Comparison of ENCODE assay signal across 10 cellular contexts in genomic region chr14:21066882-21067502, GRCh38. TPM values are rescaled to one million over a fixed set of nuclear protein-coding genes. Genes with fewer than 3 reads are reported as not detected.
DNase-seq lines count a peak whose midpoint lies in the region; ATAC-seq, FAIRE-seq and TF ChIP-seq lines count a peak whose summit lies in the region.
"Had no signal": no experiment of that assay in that cellular context is flagged by ENCODE, and none has a peak within 500 bp of the region (broad histone marks: within the 10 kb centered on the region; RNA-seq: fewer than 3 reads in every experiment).

No MANE protein-coding gene starts in this region.

- POLR2A ChIA-PET in IMR-90 (lab: Charles Lee; ENCODE audit: unreplicated experiment): no interaction called here
- POLR2A ChIA-PET in HepG2 (lab: Yijun Ruan, JAX): interaction anchor here (0.8 to 6.7 kb wide), 6 partner anchors 11 to 52 kb away, joined by 3 to 141 read pairs (median 4); partner anchors contain the start of genes TMEM253 and ZNF219

- dilution Hi-C loops in IMR-90 (cut with HindIII; ENCODE audit: low sequenced_read_pairs, unreplicated experiment): no loop called here

- H3K79me1 ChIP-seq in IMR-90 (ENCODE audit: low read depth in 1 of 2, low read length in 2 of 2): peaks cover 0 to 16% of the 10 kb centered on the region in 2 experiments; a peak in 2 of 4 replicates

- no peak overlapping the region for H2AK9ac ChIP-seq in IMR-90 (replicated peaks; ENCODE audit: low read depth, low read length, poor library complexity)

- peaks cover 3% of the 10 kb centered on the region; the same call in 1 of the 2 replicates for H3K9me1 ChIP-seq in IMR-90 (ENCODE audit: insufficient read depth, low read length)

- H3K9ac ChIP-seq in IMR-90 (ENCODE audit: low read depth, low read length) (no peak overlapping the region), HepG2 (ENCODE audit: insufficient read depth, low read depth, low read length) (no peak overlapping the region)

- H3K79me2 ChIP-seq in HepG2 (ENCODE audit: insufficient read depth, low read length): peaks cover 6% of the 10 kb centered on the region

- H3K4me1 ChIP-seq in IMR-90 (ENCODE audit: control insufficient read depth, insufficient read depth, low read length) (peaks cover 11% of the 10 kb centered on the region), HepG2 (ENCODE audit: insufficient read depth, low read length) (peaks cover 71% of the 10 kb centered on the region)

- H2BK15ac ChIP-seq in IMR-90 (ENCODE audit: low read depth, low read length): no peak overlapping the region

- TF ChIP-seq POLR2A in IMR-90 (IDR thresholded peaks at IDR 0.05; ENCODE audit: low read depth, low read length): no peak
- no peak for TF ChIP-seq POLR2A in HepG2 (IDR thresholded peaks at IDR 0.05; ENCODE audit: insufficient read depth in 1 of 2, low read depth in 2 of 2, low read length in 2 of 2)

- ATAC-seq in IMR-90 (ENCODE audit: low read depth): no peak
- ATAC-seq in HepG2: no peak
- no peak for ATAC-seq in HG03097 (IDR thresholded peaks at IDR 0.05; ENCODE audit: low FRiP score, unreplicated experiment)

- FAIRE-seq in HepG2 (lab: Jason Lieb, UNC): peak; percentile 18

- H3K4me2 ChIP-seq in IMR-90 (ENCODE audit: low read depth, low read length): no peak overlapping the region
- H3K4me2 ChIP-seq in HepG2 (ENCODE audit: low read depth, low read length): no peak overlapping the region

- no peak overlapping the region for H3K14ac ChIP-seq in IMR-90 (replicated peaks; ENCODE audit: low read depth, low read length)

- H2AK5ac ChIP-seq in IMR-90 (ENCODE audit: low read depth, low read length): no peak overlapping the region

- H3K27ac ChIP-seq in IMR-90 (ENCODE audit: insufficient read depth, low read length): no peak overlapping the region
- H3K27ac ChIP-seq in HepG2 (ENCODE audit: extremely low read length, insufficient read depth, low read length): no peak overlapping the region

- TF ChIP-seq RAD21 in IMR-90 (IDR thresholded peaks at IDR 0.05; ENCODE audit: low read length) (peak; percentile 26; the same call in 1 of the 2 replicates), HepG2 (CRISPR knock-in tag; IDR thresholded peaks at IDR 0.05) (no peak)

- no peak overlapping the region for H3K18ac ChIP-seq in IMR-90 (ENCODE audit: low read depth, low read length)

- no peaks in the 10 kb centered on the region for H3K36me3 ChIP-seq in IMR-90 (ENCODE audit: control insufficient read depth, insufficient read depth, low read length)
- H3K36me3 ChIP-seq in HepG2 (replicated peaks in 1 of 2; ENCODE audit: control insufficient read depth in 1 of 2, insufficient read depth in 2 of 2, low read length in 2 of 2): no peaks in the 10 kb centered on the region

- CTCF ChIA-PET in IMR-90 (lab: Yijun Ruan, JAX): interaction anchor here (0.6 to 2.8 kb wide), 7 partner anchors 20 to 52 kb away, joined by 3 to 20 read pairs (median 7); no protein-coding TSS in a partner anchor
- CTCF ChIA-PET in HepG2 (lab: Yijun Ruan, JAX; ENCODE audit: low intra/inter-chr PET ratio, low total read pairs): interaction anchor here (1.2 to 7.5 kb wide), 5 partner anchors 11 to 52 kb away, joined by 3 to 135 read pairs (median 38); no protein-coding TSS in a partner anchor

- intact Hi-C loops in IMR-90 (cut with micrococcal nuclease): no loop called here
- intact Hi-C loops in HepG2 (cut with micrococcal nuclease; ENCODE audit: unreplicated experiment): loop anchor here (5.0 kb wide), 1 partner anchor 125 kb away; no protein-coding TSS in a partner anchor

- WGBS in IMR-90 (ENCODE audit: extremely low coverage in 2 of 2, insufficient read length in 1 of 2), 2 experiments: 100% methylated on average over 1 of the region's 7 CpGs; no CpG with 5 or more reads in 1 of the 2 experiments
- WGBS in HepG2 (ENCODE audit: low lambda C conversion rate): 63% methylated on average over 7 of the region's 7 CpGs

- no peak overlapping the region for H4K8ac ChIP-seq in IMR-90 (ENCODE audit: low read depth in 2 of 2, low read length in 2 of 2)

- H4K20me1 ChIP-seq in IMR-90 (ENCODE audit: insufficient read depth, low read length): peaks cover 4% of the 10 kb centered on the region
- no peaks in the 10 kb centered on the region for H4K20me1 ChIP-seq in HepG2 (ENCODE audit: insufficient read depth, low read length)

- H4K5ac ChIP-seq in IMR-90 (ENCODE audit: low read depth, low read length): no peak overlapping the region

- H2BK20ac ChIP-seq in IMR-90 (ENCODE audit: low read depth, low read length): no peak overlapping the region

- no peak overlapping the region for H2AFZ ChIP-seq in IMR-90 (replicated peaks; ENCODE audit: low read length, poor library complexity)
- no peak overlapping the region for H2AFZ ChIP-seq in HepG2 (ENCODE audit: low read length)

- TF ChIP-seq CTCF in IMR-90 (conservative IDR thresholded peaks at IDR 0.05; ENCODE audit: low read depth, low read length): peak; percentile 26; the same call in 1 of the 2 replicates
- TF ChIP-seq CTCF in HepG2 (CRISPR knock-in tag; IDR thresholded peaks at IDR 0.05): peak; percentile 60

- H3K4me3 ChIP-seq in IMR-90 (ENCODE audit: insufficient read depth, low read depth, low read length) (no peak overlapping the region), HepG2 (replicated peaks in 1 of 3; ENCODE audit: insufficient read depth in 1 of 3, low read depth in 2 of 3, low read length in 3 of 3) (no peak overlapping the region)

- H3K23ac ChIP-seq in IMR-90 (ENCODE audit: low read depth, low read length): no peak overlapping the region

- H3K4ac ChIP-seq in IMR-90 (ENCODE audit: low read depth, low read length): no peak overlapping the region

- no peak overlapping the region for H3K56ac ChIP-seq in IMR-90 (ENCODE audit: extremely low read depth, insufficient read depth, low read length)

- no TSS peak for BruUV-seq in IMR-90 (replicated peaks; lab: Mats Ljungman, UMichigan)
- no TSS peak for BruUV-seq in HepG2 (replicated peaks; lab: Mats Ljungman, UMichigan)

- no peaks in the 10 kb centered on the region for H3K9me3 ChIP-seq in IMR-90 (ENCODE audit: control insufficient read depth, insufficient read depth, low read length)
- H3K9me3 ChIP-seq in HepG2 (ENCODE audit: low read length): no peaks in the 10 kb centered on the region

- in situ Hi-C loops in IMR-90 (cut with MboI; ENCODE audit: low sequenced_read_pairs) (no loop called here), HepG2 (cut with HindIII; ENCODE audit: extremely low pct_ligation_motif_present, low pct_unique_long_range_greater_than_20kb) (loop anchor here (5.0 kb wide), 1 partner anchor 35 kb away; the partner anchor contains the start of gene TMEM253)

- no peak overlapping the region for H2BK5ac ChIP-seq in IMR-90 (ENCODE audit: low read depth, low read length, poor library complexity, severe bottlenecking)

- H3K27me3 ChIP-seq in IMR-90 (ENCODE audit: control insufficient read depth, insufficient read depth, low read length): no peaks in the 10 kb centered on the region
- peaks cover 0 to 7% of the 10 kb centered on the region in 2 experiments; a peak in 1 of 5 replicates for H3K27me3 ChIP-seq in HepG2 (ENCODE audit: control insufficient read depth in 1 of 2, insufficient read depth in 2 of 2, low read length in 2 of 2)

- no peak overlapping the region for H4K91ac ChIP-seq in IMR-90 (ENCODE audit: insufficient read depth, low read depth, low read length)

- peak; percentile 53 for DNase-seq in DMS79 treated with DMSO at 0.1 percent for 48 hours (lab: John Stamatoyannopoulos, UW)
- DNase-seq in IMR-90: no peak
- DNase-seq in SHP77 treated with DMSO at 0.1 percent for 48 hours (lab: John Stamatoyannopoulos, UW): peak; percentile 22
- peak; percentile 48 for DNase-seq in HepG2 (ENCODE audit: low spot score)
- no peak for DNase-seq in HuH-7.5 (ENCODE audit: low spot score)
- no peak for DNase-seq in stimulated activated CD4-positive, alpha-beta T cell treated with anti-CD3 and anti-CD28 coated beads, Interleukin-1b, Interleukin-23, amount 100 ng/mL, for 48 hours
- DNase-seq: anterior cingulate cortex, substantia nigra had no signal

- no peak overlapping the region for H2BK120ac ChIP-seq in IMR-90 (ENCODE audit: low read depth, low read length)

- TF ChIP-seq EP300 in HepG2 (IDR thresholded peaks at IDR 0.05; ENCODE audit: low read depth in 2 of 2, low read length in 2 of 2) (no peak), HepG2 (CRISPR knock-in tag; IDR thresholded peaks at IDR 0.05; ENCODE audit: borderline replicate concordance) (no peak)

RNA-seq across cellular contexts. Expression of gene ARHGEF40, which starts 3.1 kb away (rescaled TPM):
- total RNA-seq in IMR-90 (2012; rRNA removed) (16.1 and 18.1 TPM in 2 replicates), HepG2 (2016; rRNA removed; fragmentation: Illumina TruSeq; extraction: Trizol) (18.5 and 28.1 TPM in 2 replicates)
- polyA plus RNA-seq in IMR-90 (2012; rRNA removed) (58.4 and 62.8 TPM in 2 replicates), HepG2 (2011; rRNA removed) (78.1 and 97.1 TPM in 2 replicates)
- 39.2 and 43.6 TPM in 2 replicates for polyA plus RNA-seq in IMR-90 (2012; cell fraction: cytosol; rRNA removed)
- polyA plus RNA-seq in IMR-90 (2012; cell fraction: nucleus; rRNA removed; ENCODE audit: low replicate concordance): 101 and 167 TPM in 2 replicates
- total RNA-seq in HepG2 (2016; cell fraction: cytosol; rRNA removed; fragmentation: Illumina TruSeq; extraction: Trizol; ENCODE audit: low read depth): 5.0 and 7.1 TPM in 2 replicates
- total RNA-seq in HepG2 (2016; cell fraction: insoluble cytoplasmic fraction; rRNA removed; fragmentation: Illumina TruSeq; extraction: Trizol): 15.0 and 26.8 TPM in 2 replicates
- total RNA-seq in HepG2 (2016; cell fraction: membrane; rRNA removed; fragmentation: Illumina TruSeq; extraction: Trizol): 8.4 and 8.6 TPM in 2 replicates
- 32.3 and 36.7 TPM in 2 replicates for total RNA-seq in HepG2 (2016; cell fraction: nucleus; rRNA removed; fragmentation: Illumina TruSeq; extraction: Trizol)
- 47.9 and 68.0 TPM in 2 replicates for polyA plus RNA-seq in HepG2 (2011; cell fraction: cytosol; rRNA removed)
- polyA plus RNA-seq in HepG2 (2011; cell fraction: nucleus; rRNA removed): 243 and 248 TPM in 2 replicates
- polyA plus RNA-seq in HepG2 (2012): 34.1 and 49.5 TPM in 2 replicates
- 2.9 and 3.7 TPM in 2 replicates for polyA plus RNA-seq in HepG2 (2016; cell fraction: cytosol; fragmentation: Illumina TruSeq; extraction: Trizol; ENCODE audit: low read depth)
- polyA plus RNA-seq in HepG2 (2016; cell fraction: insoluble cytoplasmic fraction; fragmentation: Illumina TruSeq; extraction: Trizol; ENCODE audit: low read depth): 13.8 and 18.7 TPM in 2 replicates
- polyA plus RNA-seq in HepG2 (2016; cell fraction: membrane; fragmentation: Illumina TruSeq; extraction: Trizol; ENCODE audit: low read depth): 5.9 and 7.3 TPM in 2 replicates
- polyA plus RNA-seq in HepG2 (2016; cell fraction: nucleus; fragmentation: Illumina TruSeq; extraction: Trizol; ENCODE audit: insufficient read depth, low read depth): 69.4 and 77.3 TPM in 2 replicates
- 29.6 and 155 TPM in 2 replicates for polyA minus RNA-seq in HepG2 (2011; rRNA and poly(A)+ RNA removed; ENCODE audit: low replicate concordance)
- 32.6 and 33.5 TPM in 2 replicates for polyA minus RNA-seq in HepG2 (2011; cell fraction: cytosol; rRNA and poly(A)+ RNA removed)
- polyA minus RNA-seq in HepG2 (2011; cell fraction: nucleus; rRNA and poly(A)+ RNA removed): 71.0 and 71.2 TPM in 2 replicates

RNA-seq across cellular contexts. Expression of gene RNASE8, which starts 9.4 kb away (rescaled TPM):
- total RNA-seq in IMR-90 (2012; rRNA removed) (not detected in 2 replicates), HepG2 (2016; rRNA removed; fragmentation: Illumina TruSeq; extraction: Trizol) (not detected in 2 replicates)
- polyA plus RNA-seq in IMR-90 (2012; rRNA removed) (not detected in 2 replicates), HepG2 (2011; rRNA removed) (not detected in 2 replicates)
- not detected in 2 replicates for polyA plus RNA-seq in IMR-90 (2012; cell fraction: cytosol; rRNA removed)
- not detected in 2 replicates for polyA plus RNA-seq in IMR-90 (2012; cell fraction: nucleus; rRNA removed; ENCODE audit: low replicate concordance)
- not detected in 2 replicates for total RNA-seq in HepG2 (2016; cell fraction: cytosol; rRNA removed; fragmentation: Illumina TruSeq; extraction: Trizol; ENCODE audit: low read depth)
- not detected in 2 replicates for total RNA-seq in HepG2 (2016; cell fraction: insoluble cytoplasmic fraction; rRNA removed; fragmentation: Illumina TruSeq; extraction: Trizol)
- total RNA-seq in HepG2 (2016; cell fraction: membrane; rRNA removed; fragmentation: Illumina TruSeq; extraction: Trizol): not detected in 2 replicates
- not detected in 2 replicates for total RNA-seq in HepG2 (2016; cell fraction: nucleus; rRNA removed; fragmentation: Illumina TruSeq; extraction: Trizol)
- not detected in 2 replicates for polyA plus RNA-seq in HepG2 (2011; cell fraction: cytosol; rRNA removed)
- polyA plus RNA-seq in HepG2 (2011; cell fraction: nucleus; rRNA removed): not detected in 2 replicates
- not detected in 2 replicates for polyA plus RNA-seq in HepG2 (2012)
- polyA plus RNA-seq in HepG2 (2016; cell fraction: cytosol; fragmentation: Illumina TruSeq; extraction: Trizol; ENCODE audit: low read depth): not detected in 2 replicates
- polyA plus RNA-seq in HepG2 (2016; cell fraction: insoluble cytoplasmic fraction; fragmentation: Illumina TruSeq; extraction: Trizol; ENCODE audit: low read depth): not detected in 2 replicates
- not detected in 2 replicates for polyA plus RNA-seq in HepG2 (2016; cell fraction: membrane; fragmentation: Illumina TruSeq; extraction: Trizol; ENCODE audit: low read depth)
- polyA plus RNA-seq in HepG2 (2016; cell fraction: nucleus; fragmentation: Illumina TruSeq; extraction: Trizol; ENCODE audit: insufficient read depth, low read depth): not detected in 2 replicates
- not detected in 2 replicates for polyA minus RNA-seq in HepG2 (2011; rRNA and poly(A)+ RNA removed; ENCODE audit: low replicate concordance)
- polyA minus RNA-seq in HepG2 (2011; cell fraction: cytosol; rRNA and poly(A)+ RNA removed): not detected in 2 replicates
- not detected in 2 replicates for polyA minus RNA-seq in HepG2 (2011; cell fraction: nucleus; rRNA and poly(A)+ RNA removed)
- total RNA-seq: skeletal muscle tissue had no signal

RNA-seq across cellular contexts. Expression of gene RNASE7, which starts 24.8 kb away (rescaled TPM):
- total RNA-seq in IMR-90 (2012; rRNA removed) (not detected in 2 replicates), HepG2 (2016; rRNA removed; fragmentation: Illumina TruSeq; extraction: Trizol) (not detected in 2 replicates)
- polyA plus RNA-seq in IMR-90 (2012; rRNA removed) (not detected in 2 replicates), HepG2 (2011; rRNA removed) (0.04 and 0.17 TPM in 2 replicates)
- polyA plus RNA-seq in IMR-90 (2012; cell fraction: cytosol; rRNA removed): not detected in 2 replicates
- polyA plus RNA-seq in IMR-90 (2012; cell fraction: nucleus; rRNA removed; ENCODE audit: low replicate concordance): not detected in 2 replicates
- not detected in 2 replicates for total RNA-seq in HepG2 (2016; cell fraction: cytosol; rRNA removed; fragmentation: Illumina TruSeq; extraction: Trizol; ENCODE audit: low read depth)
- total RNA-seq in HepG2 (2016; cell fraction: insoluble cytoplasmic fraction; rRNA removed; fragmentation: Illumina TruSeq; extraction: Trizol): not detected in 2 replicates
- total RNA-seq in HepG2 (2016; cell fraction: membrane; rRNA removed; fragmentation: Illumina TruSeq; extraction: Trizol): not detected in 2 replicates
- not detected in 2 replicates for total RNA-seq in HepG2 (2016; cell fraction: nucleus; rRNA removed; fragmentation: Illumina TruSeq; extraction: Trizol)
- polyA plus RNA-seq in HepG2 (2011; cell fraction: cytosol; rRNA removed): 0.04 and 0.06 TPM in 2 replicates
- polyA plus RNA-seq in HepG2 (2011; cell fraction: nucleus; rRNA removed): 0.23 and 0.42 TPM in 2 replicates
- 0.41 and 1.6 TPM in 2 replicates for polyA plus RNA-seq in HepG2 (2012)
- polyA plus RNA-seq in HepG2 (2016; cell fraction: cytosol; fragmentation: Illumina TruSeq; extraction: Trizol; ENCODE audit: low read depth): not detected in 2 replicates
- not detected in 2 replicates for polyA plus RNA-seq in HepG2 (2016; cell fraction: insoluble cytoplasmic fraction; fragmentation: Illumina TruSeq; extraction: Trizol; ENCODE audit: low read depth)
- not detected in 2 replicates for polyA plus RNA-seq in HepG2 (2016; cell fraction: membrane; fragmentation: Illumina TruSeq; extraction: Trizol; ENCODE audit: low read depth)
- not detected in 2 replicates for polyA plus RNA-seq in HepG2 (2016; cell fraction: nucleus; fragmentation: Illumina TruSeq; extraction: Trizol; ENCODE audit: insufficient read depth, low read depth)
- not detected in 2 replicates for polyA minus RNA-seq in HepG2 (2011; rRNA and poly(A)+ RNA removed; ENCODE audit: low replicate concordance)
- not detected in 2 replicates for polyA minus RNA-seq in HepG2 (2011; cell fraction: cytosol; rRNA and poly(A)+ RNA removed)
- not detected in 2 replicates for polyA minus RNA-seq in HepG2 (2011; cell fraction: nucleus; rRNA and poly(A)+ RNA removed)
- total RNA-seq: skeletal muscle tissue had no signal

RNA-seq across cellular contexts. Expression of gene ZNF219, which starts 31.5 kb away (rescaled TPM):
- 0.83 and 0.90 TPM in 2 replicates for total RNA-seq in IMR-90 (2012; rRNA removed)
- polyA plus RNA-seq in IMR-90 (2012; rRNA removed): 3.8 and 4.6 TPM in 2 replicates
- polyA plus RNA-seq in IMR-90 (2012; cell fraction: cytosol; rRNA removed): 2.6 and 6.7 TPM in 2 replicates
- 15.6 and 20.5 TPM in 2 replicates for polyA plus RNA-seq in IMR-90 (2012; cell fraction: nucleus; rRNA removed; ENCODE audit: low replicate concordance)
- total RNA-seq in HepG2 (2016; rRNA removed; fragmentation: Illumina TruSeq; extraction: Trizol): 21.0 and 36.6 TPM in 2 replicates
- total RNA-seq in HepG2 (2016; cell fraction: cytosol; rRNA removed; fragmentation: Illumina TruSeq; extraction: Trizol; ENCODE audit: low read depth): 20.7 and 21.8 TPM in 2 replicates
- total RNA-seq in HepG2 (2016; cell fraction: insoluble cytoplasmic fraction; rRNA removed; fragmentation: Illumina TruSeq; extraction: Trizol): 19.3 and 35.8 TPM in 2 replicates
- total RNA-seq in HepG2 (2016; cell fraction: membrane; rRNA removed; fragmentation: Illumina TruSeq; extraction: Trizol): 53.1 and 55.3 TPM in 2 replicates
- 26.4 and 33.6 TPM in 2 replicates for total RNA-seq in HepG2 (2016; cell fraction: nucleus; rRNA removed; fragmentation: Illumina TruSeq; extraction: Trizol)
- polyA plus RNA-seq in HepG2 (2011; rRNA removed): 34.5 and 42.2 TPM in 2 replicates
- 26.6 and 62.4 TPM in 2 replicates for polyA plus RNA-seq in HepG2 (2011; cell fraction: cytosol; rRNA removed)
- 171 and 203 TPM in 2 replicates for polyA plus RNA-seq in HepG2 (2011; cell fraction: nucleus; rRNA removed)
- polyA plus RNA-seq in HepG2 (2012): 21.1 and 23.1 TPM in 2 replicates
- 37.9 and 42.6 TPM in 2 replicates for polyA plus RNA-seq in HepG2 (2016; cell fraction: cytosol; fragmentation: Illumina TruSeq; extraction: Trizol; ENCODE audit: low read depth)
- 34.5 and 39.2 TPM in 2 replicates for polyA plus RNA-seq in HepG2 (2016; cell fraction: insoluble cytoplasmic fraction; fragmentation: Illumina TruSeq; extraction: Trizol; ENCODE audit: low read depth)
- polyA plus RNA-seq in HepG2 (2016; cell fraction: membrane; fragmentation: Illumina TruSeq; extraction: Trizol; ENCODE audit: low read depth): 72.9 and 82.3 TPM in 2 replicates
- polyA plus RNA-seq in HepG2 (2016; cell fraction: nucleus; fragmentation: Illumina TruSeq; extraction: Trizol; ENCODE audit: insufficient read depth, low read depth): 76.4 and 80.2 TPM in 2 replicates
- 41.2 and 86.7 TPM in 2 replicates for polyA minus RNA-seq in HepG2 (2011; rRNA and poly(A)+ RNA removed; ENCODE audit: low replicate concordance)
- polyA minus RNA-seq in HepG2 (2011; cell fraction: cytosol; rRNA and poly(A)+ RNA removed): 20.3 and 21.8 TPM in 2 replicates
- polyA minus RNA-seq in HepG2 (2011; cell fraction: nucleus; rRNA and poly(A)+ RNA removed): 61.3 and 63.0 TPM in 2 replicates

RNA-seq across cellular contexts. Expression of gene RNASE13, which starts 32.4 kb away (rescaled TPM):
- total RNA-seq in IMR-90 (2012; rRNA removed) (not detected in 2 replicates), HepG2 (2016; rRNA removed; fragmentation: Illumina TruSeq; extraction: Trizol) (not detected in 2 replicates)
- polyA plus RNA-seq in IMR-90 (2012; rRNA removed) (not detected in 2 replicates), HepG2 (2011; rRNA removed) (1.0 and 1.4 TPM in 2 replicates)
- not detected in 2 replicates for polyA plus RNA-seq in IMR-90 (2012; cell fraction: cytosol; rRNA removed)
- 0.08 and 0.16 TPM in 2 replicates for polyA plus RNA-seq in IMR-90 (2012; cell fraction: nucleus; rRNA removed; ENCODE audit: low replicate concordance)
- not detected in 2 replicates for total RNA-seq in HepG2 (2016; cell fraction: cytosol; rRNA removed; fragmentation: Illumina TruSeq; extraction: Trizol; ENCODE audit: low read depth)
- not detected in 2 replicates for total RNA-seq in HepG2 (2016; cell fraction: insoluble cytoplasmic fraction; rRNA removed; fragmentation: Illumina TruSeq; extraction: Trizol)
- total RNA-seq in HepG2 (2016; cell fraction: membrane; rRNA removed; fragmentation: Illumina TruSeq; extraction: Trizol): not detected in 2 replicates
- total RNA-seq in HepG2 (2016; cell fraction: nucleus; rRNA removed; fragmentation: Illumina TruSeq; extraction: Trizol): not detected in 2 replicates
- polyA plus RNA-seq in HepG2 (2011; cell fraction: cytosol; rRNA removed): 0.10 and 0.17 TPM in 2 replicates
- 3.5 and 4.0 TPM in 2 replicates for polyA plus RNA-seq in HepG2 (2011; cell fraction: nucleus; rRNA removed)
- 0.65 and 2.3 TPM in 2 replicates for polyA plus RNA-seq in HepG2 (2012)
- polyA plus RNA-seq in HepG2 (2016; cell fraction: cytosol; fragmentation: Illumina TruSeq; extraction: Trizol; ENCODE audit: low read depth): not detected in 2 replicates
- polyA plus RNA-seq in HepG2 (2016; cell fraction: insoluble cytoplasmic fraction; fragmentation: Illumina TruSeq; extraction: Trizol; ENCODE audit: low read depth): not detected in 2 replicates
- polyA plus RNA-seq in HepG2 (2016; cell fraction: membrane; fragmentation: Illumina TruSeq; extraction: Trizol; ENCODE audit: low read depth): not detected in 2 replicates
- polyA plus RNA-seq in HepG2 (2016; cell fraction: nucleus; fragmentation: Illumina TruSeq; extraction: Trizol; ENCODE audit: insufficient read depth, low read depth): 0.49 TPM in 1 of 2 replicates, not detected in the other
- polyA minus RNA-seq in HepG2 (2011; rRNA and poly(A)+ RNA removed; ENCODE audit: low replicate concordance): not detected in 2 replicates
- polyA minus RNA-seq in HepG2 (2011; cell fraction: cytosol; rRNA and poly(A)+ RNA removed): not detected in 2 replicates
- polyA minus RNA-seq in HepG2 (2011; cell fraction: nucleus; rRNA and poly(A)+ RNA removed): 1.6 and 2.2 TPM in 2 replicates
- total RNA-seq: skeletal muscle tissue had no signal

Comparison
In these comparisons a context has a peak if more than half of its experiments do, and no peak if none do; other contexts are left out.
1. DNase-seq: peak in DMS79 treated with DMSO at 0.1 percent for 48 hours (single experiment), SHP77 treated with DMSO at 0.1 percent for 48 hours (single experiment) and HepG2 (single experiment); none in IMR-90 (single experiment), HuH-7.5 (single experiment) and stimulated activated CD4-positive, alpha-beta T cell treated with anti-CD3 and anti-CD28 coated beads, Interleukin-1b, Interleukin-23, amount 100 ng/mL, for 48 hours (single experiment).